11 cellular contexts compared by ENCODE assay signal in the genomic region with DNA sequence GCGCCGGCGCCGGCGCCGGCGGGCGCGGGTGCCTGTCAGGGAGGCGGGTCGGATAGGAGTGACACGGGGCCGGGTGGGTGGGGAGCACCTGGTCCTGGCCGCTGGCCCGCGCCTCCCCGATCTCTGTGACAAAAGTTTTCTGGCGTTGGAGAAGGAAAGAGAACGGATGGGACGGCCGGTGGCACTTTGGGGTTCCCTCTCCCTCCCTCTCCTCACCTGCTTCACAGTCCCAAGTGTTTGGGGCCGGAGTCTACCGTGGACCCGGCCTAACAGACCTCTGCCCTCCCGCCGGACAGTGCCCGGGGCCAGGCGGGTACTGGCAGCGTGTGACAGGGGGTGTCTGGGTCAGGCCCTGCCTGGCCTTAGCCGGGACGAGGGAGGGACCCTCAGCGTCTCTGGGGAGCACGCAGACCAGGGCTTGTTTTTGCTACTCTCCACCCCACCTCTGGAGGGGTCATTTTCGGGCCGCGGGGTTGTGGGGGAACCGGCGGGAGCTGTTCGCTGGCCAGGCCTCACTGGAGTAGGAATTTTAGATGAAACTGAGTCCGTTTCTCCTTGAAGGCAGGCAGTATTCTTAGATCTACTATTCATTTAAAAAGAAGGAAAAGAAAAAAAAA. TPM values are rescaled to one million over a fixed set of nuclear protein-coding genes. Genes with fewer than 3 reads are reported as not detected.
A peak's percentile ranks its signal among the peaks of the same experiment; 100 is the strongest.
DNase-seq lines count a peak whose midpoint lies in the region; ATAC-seq and TF ChIP-seq lines count a peak whose summit lies in the region.
"Had no signal": no experiment of that assay in that cellular context is flagged by ENCODE, and none has a peak within 500 bp of the region (broad histone marks: within the 10 kb centered on the region; RNA-seq: fewer than 3 reads in every experiment).

No MANE protein-coding gene starts in this region.

- H3K27me3 ChIP-seq in ovary, result no peaks in the 10 kb centered on the region

- peaks cover 2% of the 10 kb centered on the region for H3K36me3 Mint-ChIP-seq in IgD-negative memory B cell

- no peak for TF ChIP-seq CTCF in fibroblast of mammary gland (conservative IDR thresholded peaks at IDR 0.05; ENCODE audit: control insufficient read depth, insufficient read depth, low read depth, low read length)
- TF ChIP-seq CTCF in ovary (IDR thresholded peaks at IDR 0.05), result no peak

- H3K4me3 Mint-ChIP-seq in IgD-negative memory B cell, result peak overlapping the region in 3 of 4 donors; percentile 21 to 76 (median 65)

- H3K4me3 ChIP-seq in fibroblast of mammary gland (ENCODE audit: control insufficient read depth, low read depth, low read length) (peak overlapping the region; percentile 17), ovary (peak overlapping the region; percentile 54)

- no peak for TF ChIP-seq POLR2A in ovary (IDR thresholded peaks at IDR 0.05)

- H3K4me1 Mint-ChIP-seq in IgD-negative memory B cell, result peaks cover 19 to 30% (median 25%) of the 10 kb centered on the region in 3 donors

- WGBS in ovary, 3 donors, result 4 to 13% (median 8%) methylated on average over 28 to 40 of the region's 40 CpGs

- no peak for TF ChIP-seq EP300 in ovary (IDR thresholded peaks at IDR 0.05)

- H3K9me3 ChIP-seq in ovary, result no peaks in the 10 kb centered on the region

- DNase-seq in AG08396 (ENCODE audit: low spot score) (peak; percentile 27), fibroblast of mammary gland (ENCODE audit: low read depth) (no peak), ovary (peak in 3 of 5 donors; percentile 37 to 45 (median 38)), NCI-H187 treated with DMSO at 0.1 percent for 48 hours (lab: John Stamatoyannopoulos, UW) (no peak), NCI-H2107 treated with DMSO at 0.1 percent for 48 hours (lab: John Stamatoyannopoulos, UW; ENCODE audit: unreplicated experiment) (no peak)
- DNase-seq: effector CD4-positive, alpha-beta T cell had no signal

- ATAC-seq in HG02973 (IDR thresholded peaks at IDR 0.05; ENCODE audit: unreplicated experiment) (no peak), HG03354 (IDR thresholded peaks at IDR 0.05; ENCODE audit: poor library complexity, severe bottlenecking, unreplicated experiment) (no peak)

- no peaks in the 10 kb centered on the region for H3K36me3 ChIP-seq in ovary

- intact Hi-C loops in ovary (cut with DNase I), result no loop called here

- peak overlapping the region in 1 of 3 donors; percentile 45 for H3K27ac Mint-ChIP-seq in IgD-negative memory B cell

- peaks cover 0 to 6% (median 2%) of the 10 kb centered on the region in 3 donors for H3K9me3 Mint-ChIP-seq in IgD-negative memory B cell

- peak overlapping the region; percentile 9 to 84 for H3K27ac ChIP-seq in ovary

- H3K27me3 Mint-ChIP-seq in IgD-negative memory B cell, result peaks cover 74% of the 10 kb centered on the region

- H3K4me1 ChIP-seq in ovary (ENCODE audit: insufficient read depth), result peaks cover 4% of the 10 kb centered on the region

RNA-seq across cellular contexts. Expression of gene PRDM6, which starts 1.7 kb away (rescaled TPM):
- polyA plus RNA-seq in IgD-negative memory B cell (not detected), ovary (1 to 10 TPM; 4.1 to 6.7 TPM)
- total RNA-seq in ovary, result 10 to 100 TPM in 2 of 7 donors, 1 to 10 TPM in 5; 1.1 to 15.9 (median 4.2) TPM
- total RNA-seq: RPMI7951 had no signal

RNA-seq across cellular contexts. Expression of gene PPIC, which starts 54.2 kb away (rescaled TPM):
- not detected for polyA plus RNA-seq in IgD-negative memory B cell
- 10 to 100 TPM in 6 of 7 donors, 1 to 10 TPM in 1; 9.3 to 22.9 (median 20.2) TPM for total RNA-seq in ovary
- polyA plus RNA-seq in ovary, result 10 to 100 TPM; 21.3 to 35.9 TPM
- total RNA-seq: mononuclear cell had no signal

Comparison
In these comparisons a context has a peak if more than half of its experiments do, and no peak if none do; other contexts are left out.
1. DNase-seq: peak in AG08396 (single experiment) and ovary (3 of 5); none in fibroblast of mammary gland (single experiment), NCI-H187 treated with DMSO at 0.1 percent for 48 hours (single experiment) and NCI-H2107 treated with DMSO at 0.1 percent for 48 hours (single experiment).
2. RNA of gene PPIC, which starts 54.2 kb away (polyA plus RNA-seq): 21.3 to 35.9 TPM in ovary; not detected in IgD-negative memory B cell (single experiment); every median in the first group is over 10 times any median in the second.